In the genomic region with DNA sequence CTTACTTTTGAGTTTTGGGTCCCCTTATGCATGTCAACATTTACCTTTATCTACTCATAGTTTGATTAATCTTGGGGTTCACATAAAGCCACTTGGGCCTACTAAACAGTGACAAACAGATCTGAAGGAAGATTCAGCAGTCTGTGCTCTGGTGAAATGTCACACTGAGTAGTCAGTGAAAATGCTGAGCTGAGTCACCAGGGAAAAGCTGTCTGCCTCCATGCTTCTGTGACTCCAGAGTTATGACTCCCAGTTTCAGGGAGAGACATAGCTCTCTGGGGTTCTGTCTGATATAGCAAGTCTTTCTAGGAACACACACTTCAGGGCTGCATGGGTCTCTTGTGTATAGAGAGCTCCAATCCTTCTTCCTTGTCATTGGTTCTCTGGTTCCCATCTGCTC, we compare ENCODE assay signal across 28 cellular contexts.
DNase-seq lines count a peak whose midpoint lies in the region; ATAC-seq, FAIRE-seq and TF ChIP-seq lines count a peak whose summit lies in the region.
"Had no signal": no experiment of that assay in that cellular context is flagged by ENCODE, and none has a peak within 500 bp of the region (broad histone marks: within the 10 kb centered on the region; RNA-seq: fewer than 3 reads in every experiment).

No MANE protein-coding gene starts in this region.

- no peak for TF ChIP-seq CTCF in epithelial cell of proximal tubule (conservative IDR thresholded peaks at IDR 0.05; ENCODE audit: low read depth, low read length)

- no peak for ATAC-seq in HG03571 (IDR thresholded peaks at IDR 0.05; ENCODE audit: unreplicated experiment)
- no peak for ATAC-seq in HG03196 (IDR thresholded peaks at IDR 0.05; ENCODE audit: unreplicated experiment)
- ATAC-seq: left ventricle myocardium superior, psoas muscle, upper lobe of right lung had no signal

- no peak overlapping the region for H3K4me3 ChIP-seq in epithelial cell of proximal tubule (ENCODE audit: low read depth, low read length)
- H3K4me3 ChIP-seq: adrenal gland, esophagus squamous epithelium, psoas muscle, upper lobe of right lung had no signal

- peak; percentile 44 for FAIRE-seq in RCC 7860 (lab: Jason Lieb, UNC)
- FAIRE-seq: HTR-8/SVneo had no signal

- DNase-seq in EL (peak; percentile 1), RCC 7860 (ENCODE audit: low spot score) (peak; percentile 49), epithelial cell of proximal tubule (ENCODE audit: low read depth) (peak; percentile 37), non-pigmented ciliary epithelial cell (ENCODE audit: low read depth) (peak; percentile 9), HUDEP-2 (lab: John Stamatoyannopoulos, UW; ENCODE audit: unreplicated experiment in 76 of 76) (no peak), DMS 273 treated with DMSO at 0.1 percent for 48 hours (lab: John Stamatoyannopoulos, UW) (no peak)
- DNase-seq: activated CD4-positive, alpha-beta memory T cell treated with anti-CD3 and anti-CD28 coated beads for 36 hours; activated CD4-positive, CD25-positive, alpha-beta regulatory T cell; activated gamma-delta T cell treated with Interleukin-2 at 50 U/mL for 16 hours; adrenal gland; BE2C; Caco-2; cerebellar nuclear complex; effector CD8-positive, alpha-beta T cell; esophagus squamous epithelium; Karpas-422; left ventricle myocardium superior; NCI-H1092 treated with DMSO at 0.1 percent for 48 hours; NCI-H2081; NCI-H446 treated with DMSO at 0.1 percent for 48 hours; NK-92 treated with Interleukin-12 subunit alpha and Interleukin-12 subunit beta, amount 100 ng/mL, for 24 hours; psoas muscle; stimulated activated CD4-positive, alpha-beta T cell treated with anti-CD3 and anti-CD28 coated beads, Interleukin-4, amount 100 ng/mL, for 1 hour; T-helper 9 cell; upper lobe of right lung had no signal

Comparison
In these comparisons a context has a peak if more than half of its experiments do, and no peak if none do; other contexts are left out.
1. DNase-seq: peak in EL (single experiment), RCC 7860 (single experiment), epithelial cell of proximal tubule (single experiment) and non-pigmented ciliary epithelial cell (single experiment); none in HUDEP-2 (0 of 76) and DMS 273 treated with DMSO at 0.1 percent for 48 hours (single experiment).